In genomic region chr3:12869025-12869695, GRCh38 we compare ENCODE assay signal across 8 cellular contexts. TPM values are rescaled to one million over a fixed set of nuclear protein-coding genes. Genes with fewer than 3 reads are reported as not detected.
DNase-seq lines count a peak whose midpoint lies in the region; ATAC-seq and TF ChIP-seq lines count a peak whose summit lies in the region.

No MANE protein-coding gene starts in this region.

- H3K4me3 ChIP-seq in fibroblast of mammary gland (ENCODE audit: control insufficient read depth, low read depth, low read length): peak overlapping the region; percentile 17
- H3K4me3 ChIP-seq in rectal smooth muscle tissue (ENCODE audit: low read length): peak overlapping the region; percentile 32

- POLR2A ChIA-PET in activated B cell treated with CpG ODN at 0.5 μM for 24 hours (lab: Charles Lee): interaction anchor here (1.2 kb wide), 1 partner anchor 15 kb away, joined by 3 read pairs; no protein-coding TSS in a partner anchor

- H3K4me3 Mint-ChIP-seq in activated B cell treated with CpG ODN at 0.5 μM for 24 hours: peak overlapping the region; percentile 41

- no peaks in the 10 kb centered on the region for H3K4me1 ChIP-seq in rectal smooth muscle tissue (ENCODE audit: control insufficient read depth, insufficient read depth, low read length)

- no peak overlapping the region for H3K9ac ChIP-seq in rectal smooth muscle tissue (ENCODE audit: low read length)

- H3K27ac Mint-ChIP-seq in activated B cell treated with CpG ODN at 0.5 μM for 24 hours: no peak overlapping the region

- peak; percentile 50 for DNase-seq in activated B cell treated with CpG ODN at 0.5 μM for 24 hours
- no peak for DNase-seq in fibroblast of mammary gland (ENCODE audit: low read depth)
- DNase-seq in central memory CD4-positive, alpha-beta T cell: no peak

- intact Hi-C loops in activated B cell treated with CpG ODN at 0.5 μM for 24 hours (cut with micrococcal nuclease): loop anchor here (5.0 kb wide), 1 partner anchor 583 kb away; no protein-coding TSS in a partner anchor

- H3K4me1 Mint-ChIP-seq in activated B cell treated with CpG ODN at 0.5 μM for 24 hours: peaks cover 25% of the 10 kb centered on the region

- no peak for TF ChIP-seq CTCF in activated B cell treated with CpG ODN at 0.5 μM for 24 hours (IDR thresholded peaks at IDR 0.05)
- no peak for TF ChIP-seq CTCF in fibroblast of mammary gland (conservative IDR thresholded peaks at IDR 0.05; ENCODE audit: control insufficient read depth, insufficient read depth, low read depth, low read length)

- CTCF ChIA-PET in activated B cell treated with CpG ODN at 0.5 μM for 24 hours (lab: Charles Lee): interaction anchor here (1.4 to 3.8 kb wide), 4 partner anchors 11 to 779 kb away, joined by 4 to 50 read pairs (median 10); no protein-coding TSS in a partner anchor

- H3K36me3 Mint-ChIP-seq in activated B cell treated with CpG ODN at 0.5 μM for 24 hours (ENCODE audit: low read depth): no peaks in the 10 kb centered on the region

- H3K27me3 Mint-ChIP-seq in activated B cell treated with CpG ODN at 0.5 μM for 24 hours: peaks cover 3% of the 10 kb centered on the region

- peaks cover 2% of the 10 kb centered on the region for H3K27me3 ChIP-seq in rectal smooth muscle tissue (ENCODE audit: control insufficient read depth, insufficient read depth, low read length)

- ATAC-seq in GM18861 (IDR thresholded peaks at IDR 0.05; ENCODE audit: unreplicated experiment) (peak; percentile 47), HG02798 (IDR thresholded peaks at IDR 0.05; ENCODE audit: poor library complexity, unreplicated experiment) (peak; percentile 46), activated B cell treated with CpG ODN at 0.5 μM for 24 hours (ENCODE audit: low read depth) (peak; percentile 51), GM18858 (IDR thresholded peaks at IDR 0.05; ENCODE audit: unreplicated experiment) (no peak), GM18870 (IDR thresholded peaks at IDR 0.05; ENCODE audit: unreplicated experiment) (no peak)

- no peaks in the 10 kb centered on the region for H3K36me3 ChIP-seq in rectal smooth muscle tissue (ENCODE audit: control insufficient read depth, insufficient read depth, low read length)

- no peak overlapping the region for H3K27ac ChIP-seq in rectal smooth muscle tissue (ENCODE audit: low read depth, low read length)

- peaks cover 5% of the 10 kb centered on the region for H3K9me3 Mint-ChIP-seq in activated B cell treated with CpG ODN at 0.5 μM for 24 hours

RNA-seq across cellular contexts. Expression of gene RPL32, which starts 27.8 kb away (rescaled TPM):
- 2,996 and 3,448 TPM in 2 replicates for total RNA-seq in activated B cell treated with CpG ODN at 0.5 μM for 24 hours

Comparison
In these comparisons a context has a peak if more than half of its experiments do, and no peak if none do; other contexts are left out.
1. ATAC-seq: peak in GM18861 (single experiment), HG02798 (single experiment) and activated B cell treated with CpG ODN at 0.5 μM for 24 hours (single experiment); none in GM18858 (single experiment) and GM18870 (single experiment).